ENCODE assay signal across 33 cellular contexts in genomic region chr20:52838510-52839241, GRCh38.
DNase-seq lines count a peak whose midpoint lies in the region; ATAC-seq, FAIRE-seq and TF ChIP-seq lines count a peak whose summit lies in the region.
"Had no signal": no experiment of that assay in that cellular context is flagged by ENCODE, and none has a peak within 500 bp of the region (broad histone marks: within the 10 kb centered on the region; RNA-seq: fewer than 3 reads in every experiment).

No MANE protein-coding gene starts in this region.

- ATAC-seq in HepG2 (no peak), right lobe of liver (no peak), K562 (no peak), HG03196 (IDR thresholded peaks at IDR 0.05; ENCODE audit: unreplicated experiment) (no peak)
- ATAC-seq: A549; CD8-positive, alpha-beta T cell had no signal

- H2BK120ac ChIP-seq in H1 (replicated peaks; ENCODE audit: low read depth, low read length) = no peak overlapping the region

- H3K56ac ChIP-seq in H1 (replicated peaks; ENCODE audit: insufficient read length, low read depth, low read length) = no peak overlapping the region

- no peaks in the 10 kb centered on the region for H3K36me3 ChIP-seq in HepG2 (replicated peaks in 1 of 2; ENCODE audit: control insufficient read depth in 1 of 2, insufficient read depth in 2 of 2, low read length in 2 of 2)
- no peaks in the 10 kb centered on the region for H3K36me3 ChIP-seq in right lobe of liver
- no peaks in the 10 kb centered on the region for H3K36me3 ChIP-seq in K562 (ENCODE audit: control insufficient read depth, insufficient read depth, low read length)
- no peaks in the 10 kb centered on the region for H3K36me3 ChIP-seq in H1 (ENCODE audit: control insufficient read depth in 2 of 4, insufficient read depth in 4 of 4, low read length in 3 of 4)
- H3K36me3 ChIP-seq: BE2C; BLaER1; BLaER1 treated with 17β-estradiol and CSF1 and Interleukin-3, amounts not matched to agents 10 nM and 100 nM had no signal

- H3K14ac ChIP-seq in H1 (ENCODE audit: insufficient read length) = no peak overlapping the region

- no peak overlapping the region for H2BK12ac ChIP-seq in H1 (ENCODE audit: low read depth, low read length)

- H3K4me2 ChIP-seq in HepG2 (ENCODE audit: low read depth, low read length) (no peak overlapping the region), K562 (ENCODE audit: insufficient read depth, low read length) (no peak overlapping the region), H1 (ENCODE audit: insufficient read depth in 1 of 2, low read depth in 2 of 2, low read length in 2 of 2) (no peak overlapping the region)
- H3K4me2 ChIP-seq: A549; BLaER1; BLaER1 treated with 17β-estradiol and CSF1 and Interleukin-3, amounts not matched to agents 10 nM and 100 nM had no signal

- H3K9me1 ChIP-seq in K562 (ENCODE audit: control insufficient read depth, insufficient read depth, low read length) = no peaks in the 10 kb centered on the region

- H4K20me1 ChIP-seq in HepG2 (ENCODE audit: insufficient read depth, low read length) = no peaks in the 10 kb centered on the region
- H4K20me1 ChIP-seq in K562 (replicated peaks; ENCODE audit: control insufficient read depth, insufficient read depth, low read length) = no peaks in the 10 kb centered on the region
- H4K20me1 ChIP-seq in H1 (replicated peaks in 1 of 2; ENCODE audit: control insufficient read depth in 1 of 2, insufficient read depth in 2 of 2, low read length in 2 of 2) = no peaks in the 10 kb centered on the region
- H4K20me1 ChIP-seq: BLaER1; BLaER1 treated with 17β-estradiol and CSF1 and Interleukin-3, amounts not matched to agents 10 nM and 100 nM had no signal

- TF ChIP-seq CTCF in HepG2 (CRISPR knock-in tag; IDR thresholded peaks at IDR 0.05) = no peak
- no peak for TF ChIP-seq CTCF in right lobe of liver (IDR thresholded peaks at IDR 0.05)
- TF ChIP-seq CTCF in K562 (IDR thresholded peaks at IDR 0.05 in 2 of 3, conservative IDR thresholded peaks at IDR 0.05 in 1 of 3; ENCODE audit: insufficient read depth in 2 of 3, low read depth in 1 of 3, low read length in 3 of 3) = no peak
- no peak for TF ChIP-seq CTCF in H1 (IDR thresholded peaks at IDR 0.05; ENCODE audit: control extremely low read depth in 1 of 3, insufficient read depth in 1 of 3, low read depth in 1 of 3, low read length in 3 of 3)

- peaks cover 3% of the 10 kb centered on the region for H3K9me3 ChIP-seq in HepG2 (ENCODE audit: low read length)
- H3K9me3 ChIP-seq in right lobe of liver = no peaks in the 10 kb centered on the region
- H3K9me3 ChIP-seq in K562 (replicated peaks; ENCODE audit: control insufficient read depth, insufficient read depth, low read depth, low read length) = no peaks in the 10 kb centered on the region
- H3K9me3 ChIP-seq in H1 (ENCODE audit: insufficient read depth in 2 of 2, low read depth in 1 of 2, low read length in 1 of 2) = no peaks in the 10 kb centered on the region
- H3K9me3 ChIP-seq: A549; BE2C; BLaER1; BLaER1 treated with 17β-estradiol and CSF1 and Interleukin-3, amounts not matched to agents 10 nM and 100 nM; Caco-2 had no signal

- H2AFZ ChIP-seq in HepG2 (ENCODE audit: low read length) = no peak overlapping the region
- H2AFZ ChIP-seq in K562 (ENCODE audit: low read depth, low read length) = no peak overlapping the region
- 0 out of 2 replicates have a peak overlapping the region, but pooled peaks have one; percentile 44 for H2AFZ ChIP-seq in H1 (ENCODE audit: low read length)

- H3K27me3 ChIP-seq in HepG2 (ENCODE audit: control insufficient read depth in 1 of 2, insufficient read depth in 2 of 2, low read length in 2 of 2) (no peaks in the 10 kb centered on the region), right lobe of liver (no peaks in the 10 kb centered on the region), K562 (ENCODE audit: control insufficient read depth in 2 of 2, insufficient read depth in 2 of 2, low read length in 2 of 2) (peaks cover 0 to 12% of the 10 kb centered on the region in 2 experiments; a peak in 2 of 5 replicates), H1 (replicated peaks in 1 of 4; ENCODE audit: control insufficient read depth in 3 of 4, extremely low read depth in 1 of 4, insufficient read depth in 3 of 4, low read length in 3 of 4) (no peaks in the 10 kb centered on the region)
- H3K27me3 ChIP-seq: BE2C; BLaER1; BLaER1 treated with 17β-estradiol and CSF1 and Interleukin-3, amounts not matched to agents 10 nM and 100 nM had no signal

- H3K79me2 ChIP-seq in HepG2 (ENCODE audit: insufficient read depth, low read length) = no peaks in the 10 kb centered on the region
- H3K79me2 ChIP-seq in K562 (ENCODE audit: control insufficient read depth, insufficient read depth, low read length) = no peaks in the 10 kb centered on the region
- H3K79me2 ChIP-seq in H1 (ENCODE audit: control insufficient read depth in 1 of 2, insufficient read depth in 2 of 2, low read length in 2 of 2) = no peaks in the 10 kb centered on the region

- no peak overlapping the region for H3K4me3 ChIP-seq in HepG2 (replicated peaks in 1 of 3; ENCODE audit: insufficient read depth in 1 of 3, low read depth in 2 of 3, low read length in 3 of 3)
- no peak overlapping the region for H3K4me3 ChIP-seq in right lobe of liver
- no peak overlapping the region for H3K4me3 ChIP-seq in K562
- H3K4me3 ChIP-seq in H1 (ENCODE audit: extremely low read depth in 1 of 4, insufficient read depth in 2 of 4, low read depth in 3 of 4, low read length in 4 of 4) = no peak overlapping the region
- H3K4me3 ChIP-seq: A549; BLaER1; BLaER1 treated with 17β-estradiol and CSF1 and Interleukin-3, amounts not matched to agents 10 nM and 100 nM had no signal

- no peaks in the 10 kb centered on the region for H3K4me1 ChIP-seq in HepG2 (ENCODE audit: insufficient read depth, low read length)
- no peaks in the 10 kb centered on the region for H3K4me1 ChIP-seq in right lobe of liver
- no peaks in the 10 kb centered on the region for H3K4me1 ChIP-seq in K562 (replicated peaks in 1 of 2; ENCODE audit: control insufficient read depth in 2 of 2, insufficient read depth in 2 of 2, low read length in 2 of 2)
- H3K4me1 ChIP-seq in H1 (replicated peaks in 1 of 4; ENCODE audit: control insufficient read depth in 3 of 4, insufficient read depth in 4 of 4, low read length in 3 of 4) = no peaks in the 10 kb centered on the region
- H3K4me1 ChIP-seq: A549; BE2C; BLaER1; BLaER1 treated with 17β-estradiol and CSF1 and Interleukin-3, amounts not matched to agents 10 nM and 100 nM; Caco-2 had no signal

- CTCF ChIA-PET in HepG2 (lab: Yijun Ruan, JAX; ENCODE audit: low intra/inter-chr PET ratio, low total read pairs) = no interaction called here
- CTCF ChIA-PET in K562 (lab: Yijun Ruan, JAX; ENCODE audit: low intra/inter-chr PET ratio) = no interaction called here
- CTCF ChIA-PET in H1 (lab: Charles Lee; ENCODE audit: partially characterized antibody) = no interaction called here

- intact Hi-C loops in HepG2 (cut with micrococcal nuclease; ENCODE audit: unreplicated experiment) = no loop called here
- intact Hi-C loops in right lobe of liver (cut with DNase I) = no loop called here
- intact Hi-C loops in K562 (cut with micrococcal nuclease) = no loop called here

- H3K23me2 ChIP-seq in H1 (ENCODE audit: low read depth, low read length) = no peaks in the 10 kb centered on the region

- POLR2A ChIA-PET in HepG2 (lab: Yijun Ruan, JAX) (no interaction called here), K562 (lab: Yijun Ruan, JAX) (interaction anchor here (0.8 kb wide), 1 partner anchor 9 kb away, joined by 3 read pairs; no protein-coding TSS in a partner anchor), H1 (lab: Charles Lee; ENCODE audit: partially characterized antibody) (no interaction called here)

- H3K79me1 ChIP-seq in H1 (ENCODE audit: low read depth, low read length) = no peaks in the 10 kb centered on the region

- H3K27ac ChIP-seq in HepG2 (ENCODE audit: extremely low read length, insufficient read depth, low read length) (no peak overlapping the region), right lobe of liver (no peak overlapping the region), K562 (ENCODE audit: extremely low read depth, low read depth, low read length) (no peak overlapping the region), H1 (ENCODE audit: low read depth, low read length) (no peak overlapping the region)
- H3K27ac ChIP-seq: 22Rv1; A549; BLaER1; BLaER1 treated with 17β-estradiol and CSF1 and Interleukin-3, amounts not matched to agents 10 nM and 100 nM; C4-2B had no signal

- no peak for TF ChIP-seq POLR2A in HepG2 (IDR thresholded peaks at IDR 0.05; ENCODE audit: insufficient read depth in 1 of 2, low read depth in 2 of 2, low read length in 2 of 2)
- no peak for TF ChIP-seq POLR2A in right lobe of liver (IDR thresholded peaks at IDR 0.05)
- TF ChIP-seq POLR2A in K562 (conservative IDR thresholded peaks at IDR 0.05) = no peak
- TF ChIP-seq POLR2A in H1 (IDR thresholded peaks at IDR 0.05; ENCODE audit: control extremely low read depth in 1 of 2, low read depth in 2 of 2, low read length in 2 of 2) = no peak

- H2AK5ac ChIP-seq in H1 (ENCODE audit: low read depth, low read length) = no peak overlapping the region

- H3K23ac ChIP-seq in H1 (ENCODE audit: insufficient read length) = no peak overlapping the region

- WGBS in HepG2 (ENCODE audit: low lambda C conversion rate) = under 1% methylated on average over 2 of the region's 2 CpGs
- WGBS in right lobe of liver (ENCODE audit: insufficient coverage, low coverage, low lambda C conversion rate, missing lambda C conversion rate) = 35% methylated on average over 2 of the region's 2 CpGs
- WGBS in K562 (ENCODE audit: insufficient coverage, low coverage, missing lambda C conversion rate) = 0% methylated on average over 2 of the region's 2 CpGs
- 85% methylated on average over 2 of the region's 2 CpGs; no CpG with 5 or more reads in 1 of the 2 experiments for WGBS in H1 (ENCODE audit: extremely low coverage in 1 of 2, insufficient coverage in 1 of 2, insufficient read length in 1 of 2, insufficient replicate concordance in 2 of 2, low coverage in 1 of 2, low lambda C conversion rate in 2 of 2, missing lambda C conversion rate in 1 of 2), 2 experiments

- H4K5ac ChIP-seq in H1 (ENCODE audit: insufficient read length, low read depth, low read length) = no peak overlapping the region

- H3K9ac ChIP-seq in HepG2 (ENCODE audit: insufficient read depth, low read depth, low read length) (no peak overlapping the region), K562 (ENCODE audit: insufficient read depth in 1 of 2, low read depth in 2 of 2, low read length in 2 of 2) (no peak overlapping the region), H1 (replicated peaks in 1 of 4; ENCODE audit: extremely low read depth in 1 of 4, low read depth in 3 of 4, low read length in 3 of 4) (no peak overlapping the region)
- H3K9ac ChIP-seq: BLaER1; BLaER1 treated with 17β-estradiol and CSF1 and Interleukin-3, amounts not matched to agents 10 nM and 100 nM had no signal

- H2BK5ac ChIP-seq in H1 (ENCODE audit: low read depth, low read length) = no peak overlapping the region

- TF ChIP-seq RAD21 in HepG2 (CRISPR knock-in tag; IDR thresholded peaks at IDR 0.05) (no peak), K562 (CRISPR knock-in tag; conservative IDR thresholded peaks at IDR 0.05 in 1 of 2, IDR thresholded peaks at IDR 0.05 in 1 of 2) (no peak), H1 (IDR thresholded peaks at IDR 0.05 in 1 of 2, conservative IDR thresholded peaks at IDR 0.05 in 1 of 2; ENCODE audit: low read depth in 2 of 2, low read length in 2 of 2) (no peak)

- H3K4ac ChIP-seq in H1 (replicated peaks; ENCODE audit: insufficient read length, low read depth, low read length) = no peak overlapping the region

- DNase-seq in HepG2 (ENCODE audit: low spot score) (no peak), right lobe of liver (no peak), K562 (ENCODE audit: extremely low read depth in 1 of 4, low spot score in 3 of 4) (no peak), H1 (ENCODE audit: low read depth in 1 of 2, low spot score in 2 of 2) (no peak), NK-92 (lab: John Stamatoyannopoulos, UW; ENCODE audit: unreplicated experiment) (no peak)
- DNase-seq: 8988T; ACHN; AML-193; BE2C; C1 segment of cervical spinal cord; Caco-2; Calu3; CD4-positive, alpha-beta memory T cell; CD4-positive, alpha-beta T cell; CD4-positive, CD25-positive, alpha-beta regulatory T cell; CD8-positive, alpha-beta memory T cell; CD8-positive, alpha-beta T cell; COR-L47; DMS 273 treated with DMSO at 0.1 percent for 48 hours; DMS153; DMS53; DMS79; DMS79 treated with DMSO at 0.1 percent for 48 hours; DND-41; EL had no signal

- BruUV-seq in HepG2 (replicated peaks; lab: Mats Ljungman, UMichigan) (no TSS peak), K562 (replicated peaks; lab: Mats Ljungman, UMichigan) (no TSS peak)

- in situ Hi-C loops in HepG2 (cut with HindIII; ENCODE audit: extremely low pct_ligation_motif_present, low pct_unique_long_range_greater_than_20kb) = no loop called here
- in situ Hi-C loops in K562 (cut with MboI) = no loop called here

- no peak overlapping the region for H4K8ac ChIP-seq in H1 (ENCODE audit: extremely low read depth, insufficient read depth, low read length)

- H4K91ac ChIP-seq in H1 (replicated peaks; ENCODE audit: insufficient read length, low read length) = no peak overlapping the region

- no peak overlapping the region for H2BK15ac ChIP-seq in H1 (ENCODE audit: low read length)

- H2BK20ac ChIP-seq in H1 (ENCODE audit: low read length) = no peak overlapping the region

- no peak for FAIRE-seq in HepG2 (lab: Jason Lieb, UNC)
- FAIRE-seq in K562 (lab: Jason Lieb, UNC) = no peak
- FAIRE-seq in H1 (lab: Jason Lieb, UNC) = no peak
- FAIRE-seq: A204.1, A549, D721Med had no signal

- H3K18ac ChIP-seq in H1 (ENCODE audit: extremely low read depth, low read length) = no peak overlapping the region

- TF ChIP-seq EP300 in HepG2 (IDR thresholded peaks at IDR 0.05; ENCODE audit: low read depth in 2 of 2, low read length in 2 of 2) (no peak), HepG2 (CRISPR knock-in tag; IDR thresholded peaks at IDR 0.05; ENCODE audit: borderline replicate concordance) (no peak), K562 (IDR thresholded peaks at IDR 0.05; ENCODE audit: low read length) (no peak), H1 (IDR thresholded peaks at IDR 0.05; ENCODE audit: borderline replicate concordance in 1 of 2, low read depth in 2 of 2, low read length in 2 of 2) (no peak)

Comparison
In these comparisons a context has a peak if more than half of its experiments do, and no peak if none do; other contexts are left out.
1. Of the 241 proteins assayed by ChIP-seq in both HepG2 and K562: peak only in HepG2: PCBP1; only in K562: PCBP2; in both: HNRNPK; in neither: 238.